Comparison of ENCODE assay signal across 8 cellular contexts in genomic region chr2:20291106-20291564, GRCh38. TPM values are rescaled to one million over a fixed set of nuclear protein-coding genes. Genes with fewer than 3 reads are reported as not detected.
DNase-seq lines count a peak whose midpoint lies in the region; ATAC-seq and TF ChIP-seq lines count a peak whose summit lies in the region.

No MANE protein-coding gene starts in this region.

- intact Hi-C loops in natural killer cell (cut with micrococcal nuclease) = no loop called here

- H3K4me1 ChIP-seq in right atrium auricular region = peaks cover 0 to 3% of the 10 kb centered on the region in 2 donors

- no peaks in the 10 kb centered on the region for H3K9me3 ChIP-seq in right atrium auricular region

- H3K4me3 ChIP-seq in right atrium auricular region (no peak overlapping the region), skeletal muscle cell (ENCODE audit: low read depth, low read length) (no peak overlapping the region)

- H3K36me3 ChIP-seq in right atrium auricular region = no peaks in the 10 kb centered on the region

- no peaks in the 10 kb centered on the region for H3K9me3 Mint-ChIP-seq in natural killer cell
- H3K9me3 Mint-ChIP-seq in natural killer cell treated with Interleukin-12 subunit alpha and Interleukin-12 subunit beta and Interleukin-15 and Interleukin-18, amount 100 ng/mL, for 72 hours = no peaks in the 10 kb centered on the region

- peaks cover 0 to 5% of the 10 kb centered on the region in 2 donors for H3K4me1 Mint-ChIP-seq in natural killer cell
- no peaks in the 10 kb centered on the region for H3K4me1 Mint-ChIP-seq in natural killer cell treated with Interleukin-12 subunit alpha and Interleukin-12 subunit beta and Interleukin-15 and Interleukin-18, amount 100 ng/mL, for 72 hours (ENCODE audit: low read depth in 2 of 2)

- H3K27ac ChIP-seq in right atrium auricular region = no peak overlapping the region

- no peaks in the 10 kb centered on the region for H3K36me3 Mint-ChIP-seq in natural killer cell
- peaks cover 6% of the 10 kb centered on the region for H3K36me3 Mint-ChIP-seq in natural killer cell treated with Interleukin-12 subunit alpha and Interleukin-12 subunit beta and Interleukin-15 and Interleukin-18, amount 100 ng/mL, for 72 hours

- DNase-seq in natural killer cell (no peak), NCI-H460 (ENCODE audit: extremely low read depth, low read depth) (peak; percentile 83), amniotic stem cell (lab: John Stamatoyannopoulos, UW) (peak; percentile 77), right atrium auricular region (ENCODE audit: low spot score) (no peak), skeletal muscle cell (ENCODE audit: low read depth) (peak; percentile 39)
- DNase-seq in natural killer cell treated with Interleukin-12 subunit alpha and Interleukin-12 subunit beta and Interleukin-15 and Interleukin-18, amount 100 ng/mL, for 72 hours (ENCODE audit: low spot score) = no peak

- no peak overlapping the region for H3K4me3 Mint-ChIP-seq in natural killer cell
- no peak overlapping the region for H3K4me3 Mint-ChIP-seq in natural killer cell treated with Interleukin-12 subunit alpha and Interleukin-12 subunit beta and Interleukin-15 and Interleukin-18, amount 100 ng/mL, for 72 hours

- H3K27me3 Mint-ChIP-seq in natural killer cell (ENCODE audit: low read depth in 2 of 2) = no peaks in the 10 kb centered on the region
- no peaks in the 10 kb centered on the region for H3K27me3 Mint-ChIP-seq in natural killer cell treated with Interleukin-12 subunit alpha and Interleukin-12 subunit beta and Interleukin-15 and Interleukin-18, amount 100 ng/mL, for 72 hours

- TF ChIP-seq CTCF in natural killer cell (IDR thresholded peaks at IDR 0.05) (no peak), right atrium auricular region (IDR thresholded peaks at IDR 0.05) (peak; percentile 11 to 60)

- H3K27ac Mint-ChIP-seq in natural killer cell = peak overlapping the region; percentile 0 to 11
- no peak overlapping the region for H3K27ac Mint-ChIP-seq in natural killer cell treated with Interleukin-12 subunit alpha and Interleukin-12 subunit beta and Interleukin-15 and Interleukin-18, amount 100 ng/mL, for 72 hours

- ATAC-seq in natural killer cell (peak; percentile 44 to 73 (median 62)), HG02884 (IDR thresholded peaks at IDR 0.05; ENCODE audit: unreplicated experiment) (peak; percentile 59), HG03025 (IDR thresholded peaks at IDR 0.05; ENCODE audit: low FRiP score, unreplicated experiment) (no peak)
- ATAC-seq in natural killer cell treated with Interleukin-12 subunit alpha and Interleukin-12 subunit beta and Interleukin-15 and Interleukin-18, amount 100 ng/mL, for 72 hours = no peak

- no peaks in the 10 kb centered on the region for H3K27me3 ChIP-seq in right atrium auricular region

RNA-seq across cellular contexts. Expression of gene PUM2, which starts 59.5 kb away (rescaled TPM):
- 100 to 1,000 TPM; 115 to 157 (median 130) TPM for total RNA-seq in natural killer cell
- 100 to 1,000 TPM; 107 to 144 TPM for total RNA-seq in natural killer cell treated with Interleukin-12 subunit alpha and Interleukin-12 subunit beta and Interleukin-15 and Interleukin-18, amount 100 ng/mL, for 72 hours
- total RNA-seq in NCI-H460 (2014; rRNA removed; shearing (Covaris generic)) = 43.6 and 44.1 TPM in 2 replicates
- 16.7 and 20.0 TPM in 2 replicates for polyA plus RNA-seq in NCI-H460 (2014; cell fraction: nucleus; rRNA removed)
- total RNA-seq in right atrium auricular region = 10 to 100 TPM; 35.0 to 44.8 TPM

Comparison
In these comparisons a context has a peak if more than half of its experiments do, and no peak if none do; other contexts are left out.
1. ATAC-seq: peak in natural killer cell (3 of 3) and HG02884 (single experiment); none in natural killer cell treated with Interleukin-12 subunit alpha and Interleukin-12 subunit beta and Interleukin-15 and Interleukin-18, amount 100 ng/mL, for 72 hours (0 of 2) and HG03025 (single experiment).
2. H3K27ac Mint-ChIP-seq: peak in natural killer cell (2 of 2); none in natural killer cell treated with Interleukin-12 subunit alpha and Interleukin-12 subunit beta and Interleukin-15 and Interleukin-18, amount 100 ng/mL, for 72 hours (0 of 2).
3. DNase-seq: peak in NCI-H460 (single experiment), amniotic stem cell (single experiment) and skeletal muscle cell (single experiment); none in natural killer cell (single experiment), natural killer cell treated with Interleukin-12 subunit alpha and Interleukin-12 subunit beta and Interleukin-15 and Interleukin-18, amount 100 ng/mL, for 72 hours (single experiment) and right atrium auricular region (single experiment).